15 cellular contexts compared by ENCODE assay signal in the genomic region with DNA sequence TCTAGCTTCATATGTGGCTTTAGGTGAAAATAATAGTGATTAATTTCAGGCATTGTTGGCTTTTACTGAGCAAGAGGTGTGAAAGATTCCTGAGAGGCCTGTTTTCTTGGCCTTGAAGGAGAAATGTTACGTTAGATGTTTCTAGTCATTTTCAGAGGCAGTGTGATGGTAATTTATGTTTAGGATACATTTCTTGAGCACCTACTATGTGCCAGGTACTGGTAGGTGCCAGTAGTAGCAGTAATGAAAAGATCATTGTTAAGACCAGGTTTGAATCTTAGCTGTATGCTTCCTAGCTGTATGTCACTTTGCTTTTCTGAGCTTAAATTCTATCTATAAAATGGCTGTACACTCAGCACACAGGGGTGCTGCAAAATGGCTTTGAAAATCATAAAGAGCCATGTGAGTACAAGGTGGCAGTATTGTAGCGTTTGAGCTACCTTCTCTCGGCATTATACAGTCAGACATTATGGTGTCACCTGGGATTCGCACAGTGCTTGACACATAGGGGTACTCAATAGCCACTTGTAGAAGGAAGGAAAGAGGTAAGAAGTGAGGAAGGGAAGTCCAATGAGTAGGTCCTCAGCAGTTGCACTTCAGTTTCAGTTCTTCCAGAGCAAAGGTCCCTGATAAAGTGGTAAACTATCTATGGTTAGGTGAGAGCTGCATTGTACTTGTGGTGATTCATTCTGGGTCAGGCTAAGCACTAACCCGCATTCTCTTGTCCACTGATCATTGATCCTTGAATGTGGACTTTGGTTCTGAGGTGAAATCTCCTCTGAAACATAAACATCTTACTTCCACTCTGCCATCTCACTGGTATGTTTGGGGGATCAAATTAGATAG.
DNase-seq lines count a peak whose midpoint lies in the region; ATAC-seq and TF ChIP-seq lines count a peak whose summit lies in the region.
"Had no signal": no experiment of that assay in that cellular context is flagged by ENCODE, and none has a peak within 500 bp of the region (broad histone marks: within the 10 kb centered on the region; RNA-seq: fewer than 3 reads in every experiment).

No MANE protein-coding gene starts in this region.

- H3K9ac ChIP-seq in Karpas-422 (ENCODE audit: low read length), result no peak overlapping the region

- H3K27ac Mint-ChIP-seq in dendritic cell treated with granulocyte-macrophage colony-stimulating factor and Interleukin-4, amounts not matched to agents 40 ng/mL and 50 ng/mL, for 4 days, result peak overlapping the region; percentile 5
- H3K27ac Mint-ChIP-seq: CD8-positive, alpha-beta memory T cell had no signal

- H2AFZ ChIP-seq in Karpas-422 (ENCODE audit: low read length), result peak overlapping the region; percentile 44
- H2AFZ ChIP-seq: PC-9 had no signal

- H4K20me1 ChIP-seq in Karpas-422 (ENCODE audit: insufficient read depth, low read depth, low read length), result no peaks in the 10 kb centered on the region

- TF ChIP-seq CTCF in right lobe of liver (IDR thresholded peaks at IDR 0.05) (no peak), gastroesophageal sphincter (IDR thresholded peaks at IDR 0.05) (no peak)

- H3K27ac ChIP-seq in Karpas-422 (ENCODE audit: low read length) (peak overlapping the region; percentile 35; the same call in 1 of the 2 replicates), right lobe of liver (peak overlapping the region in 2 of 3 donors; percentile 19 to 24), gastroesophageal sphincter (no peak overlapping the region)
- H3K27ac ChIP-seq: PC-9, SK-N-MC had no signal

- H3K4me1 Mint-ChIP-seq in dendritic cell treated with granulocyte-macrophage colony-stimulating factor and Interleukin-4, amounts not matched to agents 40 ng/mL and 50 ng/mL, for 4 days (ENCODE audit: low read depth), result peaks cover 55% of the 10 kb centered on the region
- H3K4me1 Mint-ChIP-seq: CD8-positive, alpha-beta memory T cell had no signal

- H3K4me3 ChIP-seq in Karpas-422 (ENCODE audit: low read length), result no peak overlapping the region
- no peak overlapping the region for H3K4me3 ChIP-seq in right lobe of liver
- no peak overlapping the region for H3K4me3 ChIP-seq in gastroesophageal sphincter
- H3K4me3 ChIP-seq: PC-9, SK-N-MC had no signal

- no peak overlapping the region for H3K4me3 Mint-ChIP-seq in dendritic cell treated with granulocyte-macrophage colony-stimulating factor and Interleukin-4, amounts not matched to agents 40 ng/mL and 50 ng/mL, for 4 days
- H3K4me3 Mint-ChIP-seq: CD8-positive, alpha-beta memory T cell had no signal

- 78% methylated on average over 5 of the region's 5 CpGs for WGBS in right lobe of liver (ENCODE audit: insufficient coverage, low coverage, low lambda C conversion rate, missing lambda C conversion rate)
- 97 to 98% methylated on average over 5 of the region's 5 CpGs for WGBS in gastroesophageal sphincter (ENCODE audit: low coverage in 1 of 2), 2 donors

- H3K27me3 Mint-ChIP-seq in dendritic cell treated with granulocyte-macrophage colony-stimulating factor and Interleukin-4, amounts not matched to agents 40 ng/mL and 50 ng/mL, for 4 days, result peaks cover 6% of the 10 kb centered on the region

- intact Hi-C loops in dendritic cell treated with granulocyte-macrophage colony-stimulating factor and Interleukin-4, amounts not matched to agents 40 ng/mL and 50 ng/mL, for 4 days (cut with micrococcal nuclease), result loop anchor here (10.0 kb wide), 1 partner anchor 165 kb away; a partner anchor contains a TSS
- intact Hi-C loops in right lobe of liver (cut with DNase I) (no loop called here), cardiac septum (cut with DNase I) (no loop called here)

- no peaks in the 10 kb centered on the region for H3K36me3 ChIP-seq in Karpas-422 (ENCODE audit: insufficient read depth, low read length)
- no peaks in the 10 kb centered on the region for H3K36me3 ChIP-seq in right lobe of liver
- no peaks in the 10 kb centered on the region for H3K36me3 ChIP-seq in gastroesophageal sphincter

- peak; percentile 53 to 82 (median 64) for ATAC-seq in right lobe of liver
- no peak for ATAC-seq in gastroesophageal sphincter
- ATAC-seq: Right ventricle myocardium inferior had no signal

- no peaks in the 10 kb centered on the region for H3K79me2 ChIP-seq in Karpas-422 (ENCODE audit: low read length)

- peaks cover 67% of the 10 kb centered on the region for H3K4me1 ChIP-seq in Karpas-422 (ENCODE audit: low read length)
- peaks cover 0 to 23% (median 0%) of the 10 kb centered on the region in 4 donors for H3K4me1 ChIP-seq in right lobe of liver
- no peaks in the 10 kb centered on the region for H3K4me1 ChIP-seq in gastroesophageal sphincter

- no peaks in the 10 kb centered on the region for H3K36me3 Mint-ChIP-seq in dendritic cell treated with granulocyte-macrophage colony-stimulating factor and Interleukin-4, amounts not matched to agents 40 ng/mL and 50 ng/mL, for 4 days (ENCODE audit: low read depth)
- H3K36me3 Mint-ChIP-seq: CD8-positive, alpha-beta memory T cell had no signal

- H3K9me3 Mint-ChIP-seq in dendritic cell treated with granulocyte-macrophage colony-stimulating factor and Interleukin-4, amounts not matched to agents 40 ng/mL and 50 ng/mL, for 4 days, result no peaks in the 10 kb centered on the region
- H3K9me3 Mint-ChIP-seq: CD8-positive, alpha-beta memory T cell had no signal

- H3K9me3 ChIP-seq in Karpas-422 (ENCODE audit: low read length), result no peaks in the 10 kb centered on the region
- no peaks in the 10 kb centered on the region for H3K9me3 ChIP-seq in right lobe of liver
- no peaks in the 10 kb centered on the region for H3K9me3 ChIP-seq in gastroesophageal sphincter

- no peak overlapping the region for H3K4me2 ChIP-seq in Karpas-422 (ENCODE audit: low read depth, low read length, poor library complexity, severe bottlenecking)
- H3K4me2 ChIP-seq: PC-9 had no signal

- TF ChIP-seq POLR2A in right lobe of liver (IDR thresholded peaks at IDR 0.05) (no peak), gastroesophageal sphincter (IDR thresholded peaks at IDR 0.05) (no peak)

- no peaks in the 10 kb centered on the region for H3K9me2 ChIP-seq in Karpas-422 (replicated peaks; ENCODE audit: insufficient read depth, low read length)

- DNase-seq in Karpas-422 (no peak), right lobe of liver (no peak), renal cortical epithelial cell (ENCODE audit: low read depth) (peak; percentile 88), cardiac septum (ENCODE audit: low spot score) (no peak), foreskin melanocyte (no peak), NCI-H82 treated with DMSO at 0.1 percent for 48 hours (lab: John Stamatoyannopoulos, UW; ENCODE audit: unreplicated experiment) (no peak)
- DNase-seq: CD8-positive, alpha-beta memory T cell; DMS 273 treated with DMSO at 0.1 percent for 48 hours; NCI-H146; NCI-H526; PC-9 had no signal

- H3K27me3 ChIP-seq in Karpas-422 (ENCODE audit: low read length) (no peaks in the 10 kb centered on the region), right lobe of liver (no peaks in the 10 kb centered on the region), gastroesophageal sphincter (no peaks in the 10 kb centered on the region)

- TF ChIP-seq EP300 in gastroesophageal sphincter (IDR thresholded peaks at IDR 0.05), result no peak

Comparison
In these comparisons a context has a peak if more than half of its experiments do, and no peak if none do; other contexts are left out.
1. H3K27ac ChIP-seq: peak in Karpas-422 (single experiment) and right lobe of liver (2 of 3); none in gastroesophageal sphincter (0 of 4).